In genomic region chr16:49085689-49086088, GRCh38 we compare ENCODE assay signal across 18 cellular contexts.
"Had no signal": no experiment of that assay in that cellular context is flagged by ENCODE, and none has a peak within 500 bp of the region (broad histone marks: within the 10 kb centered on the region; RNA-seq: fewer than 3 reads in every experiment).

No MANE protein-coding gene starts in this region.

- H3K4me1 ChIP-seq: neural progenitor cell, transverse colon, vagina had no signal

- H3K4me1 Mint-ChIP-seq: activated CD4-positive, alpha-beta T cell treated with anti-CD3 and anti-CD28 coated beads, Interleukin-2, amount 10 ng/mL, durations not matched to agents 24 days and 14 days; activated naive CD8-positive, alpha-beta T cell treated with anti-CD3 and anti-CD28 coated beads, Interleukin-2, amount 50 U/mL, for 24 hours; memory B cell; naive B cell; neural progenitor cell had no signal

- H3K27me3 ChIP-seq: neural progenitor cell, transverse colon, vagina had no signal

- H3K27me3 Mint-ChIP-seq: activated CD4-positive, alpha-beta T cell treated with anti-CD3 and anti-CD28 coated beads, Interleukin-2, amount 10 ng/mL, durations not matched to agents 24 days and 14 days; activated CD8-positive, alpha-beta T cell treated with anti-CD3 and anti-CD28 coated beads for 36 hours; activated naive CD8-positive, alpha-beta T cell treated with anti-CD3 and anti-CD28 coated beads, Interleukin-2, amount 50 U/mL, for 24 hours; effector memory CD8-positive, alpha-beta T cell had no signal

- H3K27ac Mint-ChIP-seq: activated CD4-positive, alpha-beta T cell treated with anti-CD3 and anti-CD28 coated beads, Interleukin-2, amount 10 ng/mL, durations not matched to agents 24 days and 14 days; activated CD8-positive, alpha-beta T cell treated with anti-CD3 and anti-CD28 coated beads for 36 hours; activated naive CD4-positive, alpha-beta T cell treated with anti-CD3 and anti-CD28 coated beads for 36 hours; effector memory CD8-positive, alpha-beta T cell; memory B cell; naive B cell; neural progenitor cell; progenitor cell of endocrine pancreas had no signal

- ATAC-seq: activated CD8-positive, alpha-beta T cell treated with anti-CD3 and anti-CD28 coated beads for 36 hours; activated naive CD8-positive, alpha-beta T cell treated with anti-CD3 and anti-CD28 coated beads, Interleukin-2, amount 50 U/mL, for 24 hours; activated T-cell treated with anti-CD3 and anti-CD28 coated beads, Interleukin-2, amount 50 U/mL, for 4 hours; effector memory CD8-positive, alpha-beta T cell; stimulated activated naive CD8-positive, alpha-beta T cell treated with anti-CD3 and anti-CD28 coated beads, Interleukin-15, Interleukin-2, amounts not matched to agents 100 U/mL and 50 U/mL, for 24 hours had no signal

- H3K4me3 Mint-ChIP-seq: activated CD4-positive, alpha-beta T cell treated with anti-CD3 and anti-CD28 coated beads, Interleukin-2, amount 10 ng/mL, durations not matched to agents 24 days and 14 days; activated CD8-positive, alpha-beta T cell treated with anti-CD3 and anti-CD28 coated beads for 36 hours; activated naive CD4-positive, alpha-beta T cell treated with anti-CD3 and anti-CD28 coated beads for 36 hours; activated naive CD8-positive, alpha-beta T cell treated with anti-CD3 and anti-CD28 coated beads, Interleukin-2, amount 50 U/mL, for 24 hours; activated T-cell treated with anti-CD3 and anti-CD28 coated beads, Interleukin-2, amount 50 U/mL, for 4 hours; effector memory CD8-positive, alpha-beta T cell; memory B cell; naive B cell; neural progenitor cell had no signal

- H3K9me3 ChIP-seq: transverse colon, vagina had no signal

- DNase-seq: activated CD4-positive, alpha-beta T cell treated with anti-CD3 and anti-CD28 coated beads, Interleukin-2, amount 10 ng/mL, durations not matched to agents 24 days and 14 days; activated CD8-positive, alpha-beta T cell treated with anti-CD3 and anti-CD28 coated beads for 36 hours; activated naive CD4-positive, alpha-beta T cell treated with anti-CD3 and anti-CD28 coated beads for 36 hours; activated naive CD8-positive, alpha-beta T cell treated with anti-CD3 and anti-CD28 coated beads, Interleukin-2, amount 50 U/mL, for 24 hours; activated T-cell treated with anti-CD3 and anti-CD28 coated beads, Interleukin-2, amount 50 U/mL, for 4 hours; aorta; effector memory CD8-positive, alpha-beta T cell; naive B cell; stimulated activated CD4-positive, alpha-beta T cell treated with anti-CD3 and anti-CD28 coated beads, Interleukin-12 subunit alpha, Interleukin-12 subunit beta, amount 100 ng/mL, for 4 hours; stimulated activated CD4-positive, alpha-beta T cell treated with anti-CD3 and anti-CD28 coated beads, Interleukin-2, amount 100 ng/mL, for 24 hours; stimulated activated naive CD8-positive, alpha-beta T cell treated with anti-CD3 and anti-CD28 coated beads, Interleukin-15, Interleukin-2, amounts not matched to agents 100 U/mL and 50 U/mL, for 24 hours; substantia nigra; T1000; transverse colon had no signal

- H3K36me3 ChIP-seq: neural progenitor cell, transverse colon, vagina had no signal

- H3K4me3 ChIP-seq: neural progenitor cell, transverse colon, vagina had no signal

- H3K27ac ChIP-seq: neural progenitor cell, transverse colon, vagina had no signal

- H3K36me3 Mint-ChIP-seq: memory B cell, naive B cell, neural progenitor cell had no signal
